24 cellular contexts compared by ENCODE assay signal in genomic region chr15:89758981-89759380, GRCh38. TPM values are rescaled to one million over a fixed set of nuclear protein-coding genes. Genes with fewer than 3 reads are reported as not detected.
"Had no signal": no experiment of that assay in that cellular context is flagged by ENCODE, and none has a peak within 500 bp of the region (broad histone marks: within the 10 kb centered on the region; RNA-seq: fewer than 3 reads in every experiment).

No MANE protein-coding gene starts in this region.

- H3K27ac ChIP-seq: esophagus squamous epithelium, gastroesophageal sphincter, parathyroid adenoma, sigmoid colon, skin epidermis, testis, transverse colon had no signal

- DNase-seq: cerebellar nuclear complex; dermis blood vessel endothelial cell; esophagus squamous epithelium; foreskin fibroblast; glutamatergic neuron; left colon; left ventricle myocardium superior; naive thymus-derived CD8-positive, alpha-beta T cell; sigmoid colon; stimulated activated CD4-positive, alpha-beta T cell treated with anti-CD3 and anti-CD28 coated beads, Interleukin-2, amount 100 ng/mL, for 24 hours; stimulated activated CD4-positive, alpha-beta T cell treated with anti-CD3 and anti-CD28 coated beads, Interleukin-4, amount 100 ng/mL, for 4 hours; stimulated activated naive B cell treated with anti-CD40 and anti-IgM and Interleukin-4, amounts not matched to agents 10 μg/mL and 1 μg/mL and 100 μg/mL, for 72 hours; stimulated activated naive CD8-positive, alpha-beta T cell treated with anti-CD3 and anti-CD28 coated beads, Interleukin-15, amount 100 ng/mL, for 72 hours; testis; transverse colon had no signal

- H2AFZ ChIP-seq: parathyroid adenoma had no signal

- ATAC-seq: gastroesophageal sphincter; left colon; left ventricle myocardium superior; mucosa of descending colon; naive thymus-derived CD8-positive, alpha-beta T cell; stimulated activated naive B cell treated with anti-CD40 and anti-IgM and Interleukin-4, amounts not matched to agents 10 μg/mL and 1 μg/mL and 100 μg/mL, for 72 hours had no signal

- H3K9ac ChIP-seq: parathyroid adenoma had no signal

- H3K4me1 ChIP-seq: parathyroid adenoma, testis had no signal

- H3K27me3 ChIP-seq: esophagus squamous epithelium, sigmoid colon, testis, transverse colon had no signal

- H3K36me3 Mint-ChIP-seq: naive thymus-derived CD8-positive, alpha-beta T cell; stimulated activated naive B cell treated with anti-CD40 and anti-IgM and Interleukin-4, amounts not matched to agents 10 μg/mL and 1 μg/mL and 100 μg/mL, for 72 hours had no signal

- H3K4me3 ChIP-seq: esophagus squamous epithelium, gastroesophageal sphincter, mucosa of descending colon, sigmoid colon, skin epidermis, testis, transverse colon had no signal

- H3K36me3 ChIP-seq: esophagus squamous epithelium, gastroesophageal sphincter, sigmoid colon, transverse colon had no signal

- H3K79me2 ChIP-seq: parathyroid adenoma had no signal

- H3K9me3 Mint-ChIP-seq: naive thymus-derived CD8-positive, alpha-beta T cell; stimulated activated naive B cell treated with anti-CD40 and anti-IgM and Interleukin-4, amounts not matched to agents 10 μg/mL and 1 μg/mL and 100 μg/mL, for 72 hours; stimulated activated naive CD8-positive, alpha-beta T cell treated with anti-CD3 and anti-CD28 coated beads, Interleukin-15, amount 100 ng/mL, for 72 hours had no signal

- H3K27ac Mint-ChIP-seq: stimulated activated naive B cell treated with anti-CD40 and anti-IgM and Interleukin-4, amounts not matched to agents 10 μg/mL and 1 μg/mL and 100 μg/mL, for 72 hours; stimulated activated naive CD8-positive, alpha-beta T cell treated with anti-CD3 and anti-CD28 coated beads, Interleukin-15, amount 100 ng/mL, for 72 hours had no signal

- H3K4me3 Mint-ChIP-seq: naive thymus-derived CD8-positive, alpha-beta T cell; stimulated activated naive B cell treated with anti-CD40 and anti-IgM and Interleukin-4, amounts not matched to agents 10 μg/mL and 1 μg/mL and 100 μg/mL, for 72 hours; stimulated activated naive CD8-positive, alpha-beta T cell treated with anti-CD3 and anti-CD28 coated beads, Interleukin-15, amount 100 ng/mL, for 72 hours had no signal

- H3K4me1 Mint-ChIP-seq: naive thymus-derived CD8-positive, alpha-beta T cell; stimulated activated naive CD8-positive, alpha-beta T cell treated with anti-CD3 and anti-CD28 coated beads, Interleukin-15, amount 100 ng/mL, for 72 hours had no signal

- FAIRE-seq: colon, keratinocyte had no signal

- H3K9me3 ChIP-seq: esophagus squamous epithelium, gastroesophageal sphincter, mucosa of descending colon, sigmoid colon, testis, transverse colon had no signal

RNA-seq across cellular contexts. Expression of gene MESP1, which starts 7.9 kb away (rescaled TPM):
- polyA plus RNA-seq: keratinocyte had no signal

RNA-seq across cellular contexts. Expression of gene MESP2, which starts 17.2 kb away (rescaled TPM):
- total RNA-seq: dermis blood vessel endothelial cell; gastroesophageal sphincter; lung microvascular endothelial cell; naive thymus-derived CD8-positive, alpha-beta T cell; pulmonary artery endothelial cell; sigmoid colon; ureter had no signal
- polyA plus RNA-seq: naive thymus-derived CD8-positive, alpha-beta T cell had no signal
